Comparison of ENCODE assay signal across 8 cellular contexts in genomic region chr15:64426845-64427465, GRCh38. TPM values are rescaled to one million over a fixed set of nuclear protein-coding genes. Genes with fewer than 3 reads are reported as not detected.
DNase-seq lines count a peak whose midpoint lies in the region; ATAC-seq, FAIRE-seq and TF ChIP-seq lines count a peak whose summit lies in the region.

No MANE protein-coding gene starts in this region.

- WGBS in HepG2 (ENCODE audit: low lambda C conversion rate), result 90% methylated on average over 7 of the region's 7 CpGs

- no peak for TF ChIP-seq POLR2A in HepG2 (IDR thresholded peaks at IDR 0.05; ENCODE audit: insufficient read depth in 1 of 2, low read depth in 2 of 2, low read length in 2 of 2)

- ATAC-seq in HepG2, result no peak; the same call in 2 of the 3 replicates
- ATAC-seq in HG03342 (IDR thresholded peaks at IDR 0.05; ENCODE audit: unreplicated experiment), result no peak
- ATAC-seq in GM18858 (IDR thresholded peaks at IDR 0.05; ENCODE audit: unreplicated experiment), result no peak

- H3K4me3 ChIP-seq in HepG2 (replicated peaks in 1 of 3; ENCODE audit: insufficient read depth in 1 of 3, low read depth in 2 of 3, low read length in 3 of 3), result no peak overlapping the region

- peaks cover 6 to 42% of the 10 kb centered on the region in 2 experiments; a peak in 3 of 5 replicates for H3K36me3 ChIP-seq in HepG2 (replicated peaks in 1 of 2; ENCODE audit: control insufficient read depth in 1 of 2, insufficient read depth in 2 of 2, low read length in 2 of 2)

- no peak overlapping the region for H3K27ac ChIP-seq in HepG2 (ENCODE audit: extremely low read length, insufficient read depth, low read length)
- no peak overlapping the region for H3K27ac ChIP-seq in substantia nigra (ENCODE audit: low read depth, low read length, poor library complexity, severe bottlenecking)

- TF ChIP-seq RAD21 in HepG2 (CRISPR knock-in tag; IDR thresholded peaks at IDR 0.05), result no peak

- peaks cover 30% of the 10 kb centered on the region for H3K4me1 Mint-ChIP-seq in activated T-helper 2 cell treated with anti-CD3 and anti-CD28 coated beads, Interferon-gamma antibody, Interleukin-2, Interleukin-4, amounts not matched to agents 10 μg/mL and 5 μg/mL and 100 μg/mL, durations not matched to agents 14 hours and 24 hours and 36 hours (ENCODE audit: low read depth)

- no peaks in the 10 kb centered on the region for H3K9me3 Mint-ChIP-seq in activated T-helper 2 cell treated with anti-CD3 and anti-CD28 coated beads, Interferon-gamma antibody, Interleukin-2, Interleukin-4, amounts not matched to agents 10 μg/mL and 5 μg/mL and 100 μg/mL, durations not matched to agents 14 hours and 24 hours and 36 hours

- H2AFZ ChIP-seq in HepG2 (ENCODE audit: low read length), result no peak overlapping the region

- in situ Hi-C loops in Caki2 (cut with HindIII; ENCODE audit: low pct_unique_long_range_greater_than_20kb, low sequenced_read_pairs) (no loop called here), HepG2 (cut with HindIII; ENCODE audit: extremely low pct_ligation_motif_present, low pct_unique_long_range_greater_than_20kb) (no loop called here)

- DNase-seq in Caki2 (ENCODE audit: low read depth) (peak; percentile 27), HTR-8/SVneo (ENCODE audit: insufficient read length, low spot score) (peak; percentile 13), HepG2 (ENCODE audit: low spot score) (peak; percentile 12), GM20000 (ENCODE audit: low spot score) (no peak), substantia nigra (lab: John Stamatoyannopoulos, UW) (no peak)
- DNase-seq in activated T-helper 2 cell treated with anti-CD3 and anti-CD28 coated beads, Interferon-gamma antibody, Interleukin-2, Interleukin-4, amounts not matched to agents 10 μg/mL and 5 μg/mL and 100 μg/mL, durations not matched to agents 14 hours and 24 hours and 36 hours (ENCODE audit: low spot score), result no peak

- H3K9me3 ChIP-seq in HepG2 (ENCODE audit: low read length), result no peaks in the 10 kb centered on the region

- FAIRE-seq in HTR-8/SVneo (lab: Jason Lieb, UNC) (no peak), HepG2 (lab: Jason Lieb, UNC) (no peak)

- POLR2A ChIA-PET in HepG2 (lab: Yijun Ruan, JAX), result no interaction called here

- TF ChIP-seq EP300 in HepG2 (IDR thresholded peaks at IDR 0.05; ENCODE audit: low read depth in 2 of 2, low read length in 2 of 2) (no peak), HepG2 (CRISPR knock-in tag; IDR thresholded peaks at IDR 0.05; ENCODE audit: borderline replicate concordance) (no peak)

- peaks cover 10% of the 10 kb centered on the region for H3K4me1 ChIP-seq in HepG2 (ENCODE audit: insufficient read depth, low read length)

- CTCF ChIA-PET in HepG2 (lab: Yijun Ruan, JAX; ENCODE audit: low intra/inter-chr PET ratio, low total read pairs), result interaction anchor here (2.3 kb wide), 1 partner anchor 254 kb away, joined by 11 read pairs; no protein-coding TSS in a partner anchor

- H4K20me1 ChIP-seq in HepG2 (ENCODE audit: insufficient read depth, low read length), result no peaks in the 10 kb centered on the region

- H3K27me3 Mint-ChIP-seq in activated T-helper 2 cell treated with anti-CD3 and anti-CD28 coated beads, Interferon-gamma antibody, Interleukin-2, Interleukin-4, amounts not matched to agents 10 μg/mL and 5 μg/mL and 100 μg/mL, durations not matched to agents 14 hours and 24 hours and 36 hours (ENCODE audit: low read depth), result no peaks in the 10 kb centered on the region

- H3K27me3 ChIP-seq in HepG2 (ENCODE audit: control insufficient read depth in 1 of 2, insufficient read depth in 2 of 2, low read length in 2 of 2), result no peaks in the 10 kb centered on the region

- TF ChIP-seq CTCF in HepG2 (CRISPR knock-in tag; IDR thresholded peaks at IDR 0.05) (peak; percentile 46), GM20000 (IDR thresholded peaks at IDR 0.05; ENCODE audit: extremely low read depth, missing control alignments) (no peak)

- no peak overlapping the region for H3K9ac ChIP-seq in HepG2 (ENCODE audit: insufficient read depth, low read depth, low read length)

- H3K4me3 Mint-ChIP-seq in activated T-helper 2 cell treated with anti-CD3 and anti-CD28 coated beads, Interferon-gamma antibody, Interleukin-2, Interleukin-4, amounts not matched to agents 10 μg/mL and 5 μg/mL and 100 μg/mL, durations not matched to agents 14 hours and 24 hours and 36 hours (ENCODE audit: low read depth), result no peak overlapping the region

- H3K79me2 ChIP-seq in HepG2 (ENCODE audit: insufficient read depth, low read length), result no peaks in the 10 kb centered on the region

- peak overlapping the region; percentile 42 for H3K27ac Mint-ChIP-seq in activated T-helper 2 cell treated with anti-CD3 and anti-CD28 coated beads, Interferon-gamma antibody, Interleukin-2, Interleukin-4, amounts not matched to agents 10 μg/mL and 5 μg/mL and 100 μg/mL, durations not matched to agents 14 hours and 24 hours and 36 hours

- H3K4me2 ChIP-seq in HepG2 (ENCODE audit: low read depth, low read length), result no peak overlapping the region

- BruUV-seq in HepG2 (replicated peaks; lab: Mats Ljungman, UMichigan), result no TSS peak

- intact Hi-C loops in activated T-helper 2 cell treated with anti-CD3 and anti-CD28 coated beads, Interferon-gamma antibody, Interleukin-2, Interleukin-4, amounts not matched to agents 10 μg/mL and 5 μg/mL and 100 μg/mL, durations not matched to agents 14 hours and 24 hours and 36 hours (cut with micrococcal nuclease), result loop anchor here (5.0 kb wide), 3 partner anchors 80 to 300 kb away; no protein-coding TSS in a partner anchor
- intact Hi-C loops in HepG2 (cut with micrococcal nuclease; ENCODE audit: unreplicated experiment), result loop anchor here (1.0 to 10.0 kb wide), 2 partner anchors 228 to 254 kb away; no protein-coding TSS in a partner anchor

- H3K36me3 Mint-ChIP-seq in activated T-helper 2 cell treated with anti-CD3 and anti-CD28 coated beads, Interferon-gamma antibody, Interleukin-2, Interleukin-4, amounts not matched to agents 10 μg/mL and 5 μg/mL and 100 μg/mL, durations not matched to agents 14 hours and 24 hours and 36 hours (ENCODE audit: low read depth), result peaks cover 36% of the 10 kb centered on the region

RNA-seq across cellular contexts. Expression of gene ZNF609, which starts 33.4 kb away (rescaled TPM):
- 7.5 and 20.0 TPM in 2 replicates for total RNA-seq in Caki2 (2014; rRNA removed; shearing (Covaris generic); ENCODE audit: low replicate concordance)
- 50.9 and 60.2 TPM in 2 replicates for total RNA-seq in activated T-helper 2 cell treated with anti-CD3 and anti-CD28 coated beads, Interferon-gamma antibody, Interleukin-2, Interleukin-4, amounts not matched to agents 10 μg/mL and 5 μg/mL and 100 μg/mL, durations not matched to agents 14 hours and 24 hours and 36 hours
- total RNA-seq in HepG2 (2016; rRNA removed; fragmentation: Illumina TruSeq; extraction: Trizol), result 8.9 and 9.1 TPM in 2 replicates
- 16.4 and 18.8 TPM in 2 replicates for total RNA-seq in HepG2 (2016; cell fraction: cytosol; rRNA removed; fragmentation: Illumina TruSeq; extraction: Trizol; ENCODE audit: low read depth)
- total RNA-seq in HepG2 (2016; cell fraction: insoluble cytoplasmic fraction; rRNA removed; fragmentation: Illumina TruSeq; extraction: Trizol), result 7.5 and 8.4 TPM in 2 replicates
- total RNA-seq in HepG2 (2016; cell fraction: membrane; rRNA removed; fragmentation: Illumina TruSeq; extraction: Trizol), result 9.1 and 10.8 TPM in 2 replicates
- 9.9 and 12.6 TPM in 2 replicates for total RNA-seq in HepG2 (2016; cell fraction: nucleus; rRNA removed; fragmentation: Illumina TruSeq; extraction: Trizol)
- polyA plus RNA-seq in HepG2 (2011; rRNA removed), result 9.9 and 11.5 TPM in 2 replicates
- polyA plus RNA-seq in HepG2 (2011; cell fraction: cytosol; rRNA removed), result 5.1 and 6.3 TPM in 2 replicates
- polyA plus RNA-seq in HepG2 (2011; cell fraction: nucleus; rRNA removed), result 8.3 and 14.7 TPM in 2 replicates
- polyA plus RNA-seq in HepG2 (2012), result 9.7 and 11.3 TPM in 2 replicates
- polyA plus RNA-seq in HepG2 (2016; cell fraction: cytosol; fragmentation: Illumina TruSeq; extraction: Trizol; ENCODE audit: low read depth), result 0.28 and 0.34 TPM in 2 replicates
- polyA plus RNA-seq in HepG2 (2016; cell fraction: insoluble cytoplasmic fraction; fragmentation: Illumina TruSeq; extraction: Trizol; ENCODE audit: low read depth), result 6.2 and 8.7 TPM in 2 replicates
- 1.2 and 1.5 TPM in 2 replicates for polyA plus RNA-seq in HepG2 (2016; cell fraction: membrane; fragmentation: Illumina TruSeq; extraction: Trizol; ENCODE audit: low read depth)
- 9.8 and 10.0 TPM in 2 replicates for polyA plus RNA-seq in HepG2 (2016; cell fraction: nucleus; fragmentation: Illumina TruSeq; extraction: Trizol; ENCODE audit: insufficient read depth, low read depth)
- polyA minus RNA-seq in HepG2 (2011; rRNA and poly(A)+ RNA removed; ENCODE audit: low replicate concordance), result 24.6 and 47.4 TPM in 2 replicates
- 9.9 and 12.1 TPM in 2 replicates for polyA minus RNA-seq in HepG2 (2011; cell fraction: cytosol; rRNA and poly(A)+ RNA removed)
- 19.3 and 20.1 TPM in 2 replicates for polyA minus RNA-seq in HepG2 (2011; cell fraction: nucleus; rRNA and poly(A)+ RNA removed)

RNA-seq across cellular contexts. Expression of gene TRIP4, which starts 39.3 kb away (rescaled TPM):
- 17.3 and 26.8 TPM in 2 replicates for total RNA-seq in Caki2 (2014; rRNA removed; shearing (Covaris generic); ENCODE audit: low replicate concordance)
- total RNA-seq in activated T-helper 2 cell treated with anti-CD3 and anti-CD28 coated beads, Interferon-gamma antibody, Interleukin-2, Interleukin-4, amounts not matched to agents 10 μg/mL and 5 μg/mL and 100 μg/mL, durations not matched to agents 14 hours and 24 hours and 36 hours, result 17.9 and 20.7 TPM in 2 replicates
- total RNA-seq in HepG2 (2016; rRNA removed; fragmentation: Illumina TruSeq; extraction: Trizol), result 7.1 and 19.7 TPM in 2 replicates
- 6.7 and 9.1 TPM in 2 replicates for total RNA-seq in HepG2 (2016; cell fraction: cytosol; rRNA removed; fragmentation: Illumina TruSeq; extraction: Trizol; ENCODE audit: low read depth)
- total RNA-seq in HepG2 (2016; cell fraction: insoluble cytoplasmic fraction; rRNA removed; fragmentation: Illumina TruSeq; extraction: Trizol), result 8.9 and 22.3 TPM in 2 replicates
- 7.1 and 11.0 TPM in 2 replicates for total RNA-seq in HepG2 (2016; cell fraction: membrane; rRNA removed; fragmentation: Illumina TruSeq; extraction: Trizol)
- total RNA-seq in HepG2 (2016; cell fraction: nucleus; rRNA removed; fragmentation: Illumina TruSeq; extraction: Trizol), result 9.0 and 12.1 TPM in 2 replicates
- polyA plus RNA-seq in HepG2 (2011; rRNA removed), result 11.5 and 11.8 TPM in 2 replicates
- 6.7 and 9.8 TPM in 2 replicates for polyA plus RNA-seq in HepG2 (2011; cell fraction: cytosol; rRNA removed)
- polyA plus RNA-seq in HepG2 (2011; cell fraction: nucleus; rRNA removed), result 5.9 and 7.8 TPM in 2 replicates
- polyA plus RNA-seq in HepG2 (2012), result 16.8 and 18.5 TPM in 2 replicates
- 5.2 and 6.5 TPM in 2 replicates for polyA plus RNA-seq in HepG2 (2016; cell fraction: cytosol; fragmentation: Illumina TruSeq; extraction: Trizol; ENCODE audit: low read depth)
- 29.8 and 31.4 TPM in 2 replicates for polyA plus RNA-seq in HepG2 (2016; cell fraction: insoluble cytoplasmic fraction; fragmentation: Illumina TruSeq; extraction: Trizol; ENCODE audit: low read depth)
- 8.3 and 9.5 TPM in 2 replicates for polyA plus RNA-seq in HepG2 (2016; cell fraction: membrane; fragmentation: Illumina TruSeq; extraction: Trizol; ENCODE audit: low read depth)
- 20.2 and 22.7 TPM in 2 replicates for polyA plus RNA-seq in HepG2 (2016; cell fraction: nucleus; fragmentation: Illumina TruSeq; extraction: Trizol; ENCODE audit: insufficient read depth, low read depth)
- 12.9 and 19.4 TPM in 2 replicates for polyA minus RNA-seq in HepG2 (2011; rRNA and poly(A)+ RNA removed; ENCODE audit: low replicate concordance)
- polyA minus RNA-seq in HepG2 (2011; cell fraction: cytosol; rRNA and poly(A)+ RNA removed), result 8.0 and 11.1 TPM in 2 replicates
- polyA minus RNA-seq in HepG2 (2011; cell fraction: nucleus; rRNA and poly(A)+ RNA removed), result 26.7 and 30.7 TPM in 2 replicates

RNA-seq across cellular contexts. Expression of gene PCLAF, which starts 45.7 kb away (rescaled TPM):
- 73.7 and 79.2 TPM in 2 replicates for total RNA-seq in Caki2 (2014; rRNA removed; shearing (Covaris generic); ENCODE audit: low replicate concordance)
- 59.9 and 72.3 TPM in 2 replicates for total RNA-seq in activated T-helper 2 cell treated with anti-CD3 and anti-CD28 coated beads, Interferon-gamma antibody, Interleukin-2, Interleukin-4, amounts not matched to agents 10 μg/mL and 5 μg/mL and 100 μg/mL, durations not matched to agents 14 hours and 24 hours and 36 hours
- total RNA-seq in HepG2 (2016; rRNA removed; fragmentation: Illumina TruSeq; extraction: Trizol), result 98.9 and 156 TPM in 2 replicates
- total RNA-seq in HepG2 (2016; cell fraction: cytosol; rRNA removed; fragmentation: Illumina TruSeq; extraction: Trizol; ENCODE audit: low read depth), result 16.8 and 25.7 TPM in 2 replicates
- 100.0 and 162 TPM in 2 replicates for total RNA-seq in HepG2 (2016; cell fraction: insoluble cytoplasmic fraction; rRNA removed; fragmentation: Illumina TruSeq; extraction: Trizol)
- 45.0 and 48.8 TPM in 2 replicates for total RNA-seq in HepG2 (2016; cell fraction: membrane; rRNA removed; fragmentation: Illumina TruSeq; extraction: Trizol)
- 23.0 and 31.6 TPM in 2 replicates for total RNA-seq in HepG2 (2016; cell fraction: nucleus; rRNA removed; fragmentation: Illumina TruSeq; extraction: Trizol)
- polyA plus RNA-seq in HepG2 (2011; rRNA removed), result 60.9 and 98.6 TPM in 2 replicates
- polyA plus RNA-seq in HepG2 (2011; cell fraction: cytosol; rRNA removed), result 24.4 and 36.5 TPM in 2 replicates
- 8.8 and 10.1 TPM in 2 replicates for polyA plus RNA-seq in HepG2 (2011; cell fraction: nucleus; rRNA removed)
- polyA plus RNA-seq in HepG2 (2012), result 33.4 and 59.0 TPM in 2 replicates
- 45.9 and 53.2 TPM in 2 replicates for polyA plus RNA-seq in HepG2 (2016; cell fraction: cytosol; fragmentation: Illumina TruSeq; extraction: Trizol; ENCODE audit: low read depth)
- polyA plus RNA-seq in HepG2 (2016; cell fraction: insoluble cytoplasmic fraction; fragmentation: Illumina TruSeq; extraction: Trizol; ENCODE audit: low read depth), result 264 and 283 TPM in 2 replicates
- polyA plus RNA-seq in HepG2 (2016; cell fraction: membrane; fragmentation: Illumina TruSeq; extraction: Trizol; ENCODE audit: low read depth), result 88.0 and 89.6 TPM in 2 replicates
- 94.7 and 113 TPM in 2 replicates for polyA plus RNA-seq in HepG2 (2016; cell fraction: nucleus; fragmentation: Illumina TruSeq; extraction: Trizol; ENCODE audit: insufficient read depth, low read depth)
- polyA minus RNA-seq in HepG2 (2011; rRNA and poly(A)+ RNA removed; ENCODE audit: low replicate concordance), result 31.1 and 230 TPM in 2 replicates
- polyA minus RNA-seq in HepG2 (2011; cell fraction: cytosol; rRNA and poly(A)+ RNA removed), result 11.0 and 13.7 TPM in 2 replicates
- 9.8 and 10.4 TPM in 2 replicates for polyA minus RNA-seq in HepG2 (2011; cell fraction: nucleus; rRNA and poly(A)+ RNA removed)

Comparison
In these comparisons a context has a peak if more than half of its experiments do, and no peak if none do; other contexts are left out.
1. DNase-seq: peak in Caki2 (single experiment), HTR-8/SVneo (single experiment) and HepG2 (single experiment); none in activated T-helper 2 cell treated with anti-CD3 and anti-CD28 coated beads, Interferon-gamma antibody, Interleukin-2, Interleukin-4, amounts not matched to agents 10 μg/mL and 5 μg/mL and 100 μg/mL, durations not matched to agents 14 hours and 24 hours and 36 hours (single experiment), GM20000 (single experiment) and substantia nigra (0 of 49).